Comparison of ENCODE assay signal across 10 cellular contexts in the genomic region with DNA sequence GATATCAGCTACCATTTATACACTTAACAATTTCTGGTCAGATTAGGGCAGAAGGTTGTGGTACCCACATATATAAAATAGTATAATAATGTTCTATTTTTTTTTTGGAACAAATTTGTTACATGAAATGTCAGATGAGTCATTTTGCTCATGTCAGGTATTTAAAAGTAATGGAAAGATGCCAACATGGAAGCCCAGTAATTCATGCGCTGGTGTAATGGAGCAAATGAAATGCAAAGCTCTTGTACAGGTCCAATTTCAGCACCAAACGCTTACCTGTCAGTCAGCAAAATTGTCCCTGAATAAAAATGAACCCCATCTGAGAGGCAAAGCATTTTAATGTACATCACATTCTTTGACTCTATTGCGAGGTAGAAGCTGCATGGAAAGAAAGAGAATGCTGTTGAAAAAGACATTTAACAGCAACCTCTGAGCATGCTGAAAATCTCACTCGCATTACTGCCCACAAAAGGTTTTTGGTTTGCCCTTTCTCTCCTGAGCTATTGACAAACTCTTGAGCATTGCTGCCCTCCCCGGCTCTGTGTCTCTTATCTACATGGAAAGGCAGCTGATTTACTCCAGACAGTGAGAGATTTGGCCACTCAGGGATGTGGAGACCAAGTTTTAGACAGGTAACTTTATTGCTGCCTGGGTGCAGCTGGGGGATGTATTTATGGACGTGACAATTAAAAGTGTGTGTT.
DNase-seq lines count a peak whose midpoint lies in the region; ATAC-seq and TF ChIP-seq lines count a peak whose summit lies in the region.
"Had no signal": no experiment of that assay in that cellular context is flagged by ENCODE, and none has a peak within 500 bp of the region (broad histone marks: within the 10 kb centered on the region; RNA-seq: fewer than 3 reads in every experiment).

No MANE protein-coding gene starts in this region.

- H4K8ac ChIP-seq in H9 (replicated peaks; ENCODE audit: insufficient read length, low read depth, low read length), result no peak overlapping the region

- H3K4ac ChIP-seq in H9 (ENCODE audit: low read depth, low read length), result no peak overlapping the region

- no peak overlapping the region for H2BK5ac ChIP-seq in H9 (ENCODE audit: insufficient read length, low read length)

- intact Hi-C loops in mammary epithelial cell (cut with micrococcal nuclease) (no loop called here), psoas muscle (cut with DNase I) (no loop called here), heart right ventricle (cut with DNase I) (loop anchor here in 1 of 10 donors (10.0 kb wide), 1 partner anchor 86 kb away; no protein-coding TSS in a partner anchor)

- TF ChIP-seq CTCF in H9 (conservative IDR thresholded peaks at IDR 0.05), result no peak
- no peak for TF ChIP-seq CTCF in NB4 (IDR thresholded peaks at IDR 0.05; ENCODE audit: low read depth, low read length)
- no peak for TF ChIP-seq CTCF in mammary epithelial cell (conservative IDR thresholded peaks at IDR 0.05 in 1 of 2, IDR thresholded peaks at IDR 0.05 in 1 of 2; ENCODE audit: extremely low read depth in 1 of 2, insufficient read depth in 1 of 2, low read depth in 1 of 2, low read length in 2 of 2)
- TF ChIP-seq CTCF in psoas muscle (IDR thresholded peaks at IDR 0.05), result no peak
- TF ChIP-seq CTCF in heart right ventricle (IDR thresholded peaks at IDR 0.05), result no peak

- H3T11ph ChIP-seq in H9 (ENCODE audit: low read length), result no peak overlapping the region

- no peaks in the 10 kb centered on the region for H3K79me2 ChIP-seq in H9 (ENCODE audit: insufficient read depth, low read length)
- no peaks in the 10 kb centered on the region for H3K79me2 ChIP-seq in mammary epithelial cell (ENCODE audit: insufficient read depth, low read length)

- H2BK12ac ChIP-seq in H9 (ENCODE audit: insufficient read length, low read depth, low read length), result no peak overlapping the region

- TF ChIP-seq POLR2A in NB4 (IDR thresholded peaks at IDR 0.05; ENCODE audit: extremely low read depth, insufficient read length), result no peak

- DNase-seq in H9, result no peak
- peak; percentile 28 for DNase-seq in NB4 (ENCODE audit: low read depth)
- peak; percentile 26 for DNase-seq in mammary epithelial cell
- DNase-seq in psoas muscle, result no peak
- no peak for DNase-seq in NCI-H187 (lab: John Stamatoyannopoulos, UW)
- DNase-seq in NCI-H510A (lab: John Stamatoyannopoulos, UW), result no peak
- no peak for DNase-seq in heart right ventricle
- DNase-seq: cerebellar nuclear complex; left cardiac atrium; stimulated activated CD4-positive, alpha-beta T cell treated with anti-CD3 and anti-CD28 coated beads, Interleukin-2, amount 100 ng/mL, for 24 hours had no signal

- WGBS in H9 (ENCODE audit: extremely low coverage, insufficient read length, low lambda C conversion rate), result no CpG with 5 or more reads among the region's 6 CpGs
- 65% methylated on average over 5 of the region's 6 CpGs for whole genome bisulfite sequencing in mammary epithelial cell (ENCODE audit: low coverage, missing lambda C conversion rate)
- 57 to 73% (median 58%) methylated on average over 6 of the region's 6 CpGs for WGBS in psoas muscle, 3 donors
- WGBS in heart right ventricle, 2 donors, result 67 to 69% methylated on average over 6 of the region's 6 CpGs

- H3K23me2 ChIP-seq in H9 (ENCODE audit: insufficient read length, low read depth, low read length, poor library complexity, severe bottlenecking), result no peaks in the 10 kb centered on the region

- H3K23ac ChIP-seq in H9 (ENCODE audit: insufficient read length, low read depth, low read length), result no peak overlapping the region

- no peak overlapping the region for H3K14ac ChIP-seq in H9 (ENCODE audit: insufficient read depth, low read length)

- H3K4me3 ChIP-seq in NB4 (ENCODE audit: low read depth, low read length) (peak overlapping the region; percentile 61), mammary epithelial cell (replicated peaks in 1 of 3; ENCODE audit: insufficient read depth in 1 of 3, low read depth in 2 of 3, low read length in 3 of 3) (peak overlapping the region in 1 of 3 experiments; percentile 11), psoas muscle (no peak overlapping the region), heart right ventricle (peak overlapping the region in 1 of 10 donors; percentile 1)

- H3K36me3 ChIP-seq in mammary epithelial cell (ENCODE audit: insufficient read depth, low read length) (no peaks in the 10 kb centered on the region), psoas muscle (ENCODE audit: insufficient read depth in 1 of 2, low read depth in 1 of 2) (no peaks in the 10 kb centered on the region), heart right ventricle (no peaks in the 10 kb centered on the region)

- no peak overlapping the region for H2BK20ac ChIP-seq in H9 (ENCODE audit: low read depth, low read length, poor library complexity, severe bottlenecking)

- dilution Hi-C loops in mammary epithelial cell (cut with HindIII; ENCODE audit: low sequenced_read_pairs), result no loop called here

- H3K27me3 ChIP-seq in H9 (ENCODE audit: insufficient read depth, low read length), result no peaks in the 10 kb centered on the region
- no peaks in the 10 kb centered on the region for H3K27me3 ChIP-seq in mammary epithelial cell (ENCODE audit: insufficient read depth, low read length)
- no peaks in the 10 kb centered on the region for H3K27me3 ChIP-seq in psoas muscle (ENCODE audit: insufficient read depth in 3 of 3, low read length in 2 of 3)
- no peaks in the 10 kb centered on the region for H3K27me3 ChIP-seq in heart right ventricle

- H3K79me1 ChIP-seq in H9 (ENCODE audit: insufficient read depth, low read depth, low read length, poor library complexity, severe bottlenecking), result no peaks in the 10 kb centered on the region

- no peaks in the 10 kb centered on the region for H3K9me3 ChIP-seq in H9 (ENCODE audit: control insufficient read depth, low read depth, low read length)
- no peaks in the 10 kb centered on the region for H3K9me3 ChIP-seq in mammary epithelial cell (replicated peaks; ENCODE audit: insufficient read depth, low read length)
- no peaks in the 10 kb centered on the region for H3K9me3 ChIP-seq in psoas muscle
- no peaks in the 10 kb centered on the region for H3K9me3 ChIP-seq in heart right ventricle

- H3K18ac ChIP-seq in H9 (ENCODE audit: insufficient read length, low read depth, low read length), result no peak overlapping the region

- CTCF ChIA-PET in mammary epithelial cell (lab: Charles Lee; ENCODE audit: low non-redundant PET), result no interaction called here

- H2AFZ ChIP-seq in H9 (ENCODE audit: low read length) (no peak overlapping the region), mammary epithelial cell (ENCODE audit: low read depth, low read length) (no peak overlapping the region)

- in situ Hi-C loops in mammary epithelial cell (cut with MboI; ENCODE audit: low sequenced_read_pairs in 2 of 2), result no loop called here

- no peak overlapping the region for H2BK120ac ChIP-seq in H9 (ENCODE audit: low read depth, low read length, poor library complexity, severe bottlenecking)

- H3K4me3 Mint-ChIP-seq in H9, result no peak overlapping the region

- H3K4me1 ChIP-seq in H9 (ENCODE audit: insufficient read depth, low read length) (no peaks in the 10 kb centered on the region; the same call in 1 of the 2 replicates), mammary epithelial cell (ENCODE audit: insufficient read depth, low read length) (peaks cover 49% of the 10 kb centered on the region), psoas muscle (peaks cover 12% of the 10 kb centered on the region), heart right ventricle (peaks cover 0 to 19% (median 0%) of the 10 kb centered on the region in 9 donors)

- no peak overlapping the region for H4K91ac ChIP-seq in H9 (ENCODE audit: insufficient read length, low read depth, low read length)

- H3K4me2 ChIP-seq in H9 (ENCODE audit: insufficient read depth, insufficient read length, low read length) (no peak overlapping the region), mammary epithelial cell (ENCODE audit: insufficient read depth, low read depth, low read length) (peak overlapping the region; percentile 73)

- no peak overlapping the region for H2AK5ac ChIP-seq in H9 (ENCODE audit: insufficient read length, low read length)

- peak overlapping the region; percentile 75; the same call in 1 of the 2 replicates for H2BK15ac ChIP-seq in H9 (ENCODE audit: low read depth, low read length)

- H3K27me3 Mint-ChIP-seq in H9 (ENCODE audit: low read depth), result no peaks in the 10 kb centered on the region

- H3K9me3 Mint-ChIP-seq in H9, result no peaks in the 10 kb centered on the region

- H4K20me1 ChIP-seq in H9 (ENCODE audit: control insufficient read depth, insufficient read depth, insufficient read length) (no peaks in the 10 kb centered on the region), mammary epithelial cell (ENCODE audit: insufficient read depth, low read length) (no peaks in the 10 kb centered on the region)

- peaks cover 7 to 8% of the 10 kb centered on the region in 2 experiments for H3K4me1 Mint-ChIP-seq in H9

- BruUV-seq in mammary epithelial cell (replicated peaks; lab: Mats Ljungman, UMichigan), result no TSS peak

- no peak overlapping the region for H3K9ac ChIP-seq in H9 (ENCODE audit: extremely low read depth, insufficient read length, low read length)
- H3K9ac ChIP-seq in mammary epithelial cell (ENCODE audit: insufficient read depth, low read length), result no peak overlapping the region

- no peak overlapping the region for H4K5ac ChIP-seq in H9 (ENCODE audit: insufficient read length, low read depth, low read length)

- H3K36me3 Mint-ChIP-seq in H9 (ENCODE audit: insufficient read depth in 1 of 3, low read depth in 3 of 3), result no peaks in the 10 kb centered on the region

- peak in 3 of 4 donors; percentile 46 to 75 (median 57) for ATAC-seq in psoas muscle
- ATAC-seq in heart right ventricle, result no peak

- H3K56ac ChIP-seq in H9 (ENCODE audit: insufficient read length, low read depth, low read length), result no peak overlapping the region

- peak overlapping the region in 1 of 3 experiments; percentile 76; a peak in 2 of 7 replicates for H3K27ac Mint-ChIP-seq in H9

- H3K27ac ChIP-seq in H9 (ENCODE audit: insufficient read length, low read depth, low read length) (no peak overlapping the region), mammary epithelial cell (ENCODE audit: insufficient read depth, low read depth, low read length) (peak overlapping the region; percentile 52), psoas muscle (peak overlapping the region; percentile 58), heart right ventricle (peak overlapping the region in 1 of 10 donors; percentile 52)

Comparison
In these comparisons a context has a peak if more than half of its experiments do, and no peak if none do; other contexts are left out.
1. DNase-seq: peak in NB4 (single experiment) and mammary epithelial cell (single experiment); none in H9 (single experiment), psoas muscle (0 of 2), NCI-H187 (0 of 2), NCI-H510A (single experiment) and heart right ventricle (0 of 2).
2. ATAC-seq: peak in psoas muscle (3 of 4); none in heart right ventricle (0 of 8).